In the genomic region with DNA sequence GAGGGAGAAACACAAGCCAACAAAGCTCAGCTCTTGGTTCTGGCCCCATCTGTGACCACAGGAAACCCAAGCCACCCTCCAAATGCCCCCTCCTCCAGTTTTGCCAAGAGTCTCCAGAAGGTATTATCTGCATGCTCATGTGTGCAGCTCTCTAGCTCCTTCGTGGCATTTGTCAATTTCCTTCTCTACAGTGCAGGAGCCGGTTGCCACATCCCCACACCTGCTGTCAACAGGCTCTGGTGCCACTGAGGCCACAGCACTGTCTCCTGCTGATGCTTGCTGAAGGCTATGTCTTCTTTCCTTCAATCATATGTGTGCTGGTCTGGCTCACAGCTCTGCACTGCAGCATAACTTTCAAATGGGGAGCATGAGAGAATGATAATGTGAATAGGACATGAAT, we compare ENCODE assay signal across 20 cellular contexts.
"Had no signal": no experiment of that assay in that cellular context is flagged by ENCODE, and none has a peak within 500 bp of the region (broad histone marks: within the 10 kb centered on the region; RNA-seq: fewer than 3 reads in every experiment).

No MANE protein-coding gene starts in this region.

- H3K36me3 ChIP-seq: heart left ventricle, neutrophil, sigmoid colon, suprapubic skin, thyroid gland had no signal

- H3K27ac Mint-ChIP-seq: naive B cell, type B pancreatic cell had no signal

- DNase-seq: cortex of kidney; dorsolateral prefrontal cortex; effector CD8-positive, alpha-beta T cell; heart left ventricle; hippocampal formation; left colon; left ventricle myocardium superior; mesenchymal stem cell; naive B cell; sigmoid colon; stimulated activated CD4-positive, alpha-beta T cell treated with anti-CD3 and anti-CD28 coated beads, Interleukin-2, amount 100 ng/mL, for 24 hours; stimulated activated CD4-positive, alpha-beta T cell treated with anti-CD3 and anti-CD28 coated beads, Interleukin-4, amount 100 ng/mL, for 4 hours; stimulated activated naive CD4-positive, alpha-beta T cell; thyroid gland had no signal

- H3K4me3 Mint-ChIP-seq: naive B cell, type B pancreatic cell had no signal

- H3K4me3 ChIP-seq: dorsolateral prefrontal cortex, heart left ventricle, lung, sigmoid colon, skin epidermis, suprapubic skin, thyroid gland had no signal

- H3K27me3 ChIP-seq: heart left ventricle, neutrophil, sigmoid colon, suprapubic skin, thyroid gland had no signal

- H3K4me1 ChIP-seq: sigmoid colon, suprapubic skin, thyroid gland had no signal

- ATAC-seq: esophagus mucosa, heart left ventricle, left colon, left ventricle myocardium superior had no signal

- H3K9me3 ChIP-seq: heart left ventricle, neutrophil, sigmoid colon, suprapubic skin, thyroid gland had no signal

- H3K36me3 Mint-ChIP-seq: naive B cell, type B pancreatic cell had no signal

- H3K27ac ChIP-seq: dorsolateral prefrontal cortex, heart left ventricle, neutrophil, sigmoid colon, skin epidermis, suprapubic skin, thyroid gland had no signal
